Comparison of ENCODE assay signal across 27 cellular contexts in the genomic region with DNA sequence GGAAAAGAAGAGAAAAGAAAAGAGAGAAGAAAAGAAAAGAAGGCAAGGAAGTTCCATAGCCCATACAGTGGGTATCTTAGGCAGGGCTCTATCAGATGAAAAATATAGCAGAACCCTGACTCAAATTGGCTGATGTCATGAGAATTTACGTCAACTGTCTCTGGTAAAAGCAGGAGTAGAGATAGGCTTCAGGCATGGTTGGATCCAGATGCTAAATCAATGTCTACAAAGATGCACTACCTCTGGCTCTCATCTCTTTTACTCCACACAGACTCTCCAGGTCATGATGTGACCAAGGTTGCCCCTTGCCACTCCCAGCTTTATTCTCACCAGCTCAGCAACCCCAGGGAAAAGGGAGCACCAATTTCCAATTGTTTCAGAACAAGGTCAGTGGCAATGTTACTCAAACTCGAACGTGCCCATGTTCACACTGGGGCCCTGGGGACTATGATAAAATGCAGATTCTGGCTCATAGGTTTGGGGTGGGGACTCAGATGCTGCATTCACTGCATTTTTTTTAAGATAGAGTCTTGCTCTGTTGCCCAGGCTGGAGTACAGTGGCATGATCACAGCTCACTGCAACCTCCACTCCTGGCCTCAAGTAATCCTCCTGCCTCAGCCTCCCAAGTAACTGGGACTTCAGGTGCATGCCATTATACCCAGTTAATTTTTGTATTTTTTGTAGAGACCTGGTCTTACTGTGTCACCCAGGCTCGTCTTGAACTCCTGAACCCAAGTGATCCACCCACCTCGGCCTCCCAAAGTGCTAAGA. TPM values are rescaled to one million over a fixed set of nuclear protein-coding genes. Genes with fewer than 3 reads are reported as not detected.
DNase-seq lines count a peak whose midpoint lies in the region; ATAC-seq, FAIRE-seq and TF ChIP-seq lines count a peak whose summit lies in the region.
"Had no signal": no experiment of that assay in that cellular context is flagged by ENCODE, and none has a peak within 500 bp of the region (broad histone marks: within the 10 kb centered on the region; RNA-seq: fewer than 3 reads in every experiment).

No MANE protein-coding gene starts in this region.

- peaks cover 31% of the 10 kb centered on the region for H3K36me3 Mint-ChIP-seq in T-helper 1 cell treated with Interleukin-12 subunit alpha and Interleukin-12 subunit beta and Interleukin-4 antibody, amounts not matched to agents 30 μg/mL and 1 μg/mL, for 36 hours (ENCODE audit: low read depth)
- peaks cover 2 to 18% of the 10 kb centered on the region in 2 donors for H3K36me3 Mint-ChIP-seq in activated T-cell treated with anti-CD3 and anti-CD28 coated beads, Interleukin-2, amount 50 U/mL, for 72 hours (ENCODE audit: insufficient read depth in 2 of 2)
- H3K36me3 Mint-ChIP-seq in activated T-cell treated with anti-CD3 and anti-CD28 coated beads, Interleukin-2, amount 50 U/mL, for 4 hours (ENCODE audit: insufficient read depth) = no peaks in the 10 kb centered on the region
- peaks cover 4% of the 10 kb centered on the region for H3K36me3 Mint-ChIP-seq in effector memory CD8-positive, alpha-beta T cell (ENCODE audit: insufficient read depth)
- H3K36me3 Mint-ChIP-seq: CD8-positive, alpha-beta T cell had no signal

- no peak for FAIRE-seq in A549 (lab: Jason Lieb, UNC)
- FAIRE-seq: D721Med, GM18507, GM19239, H1 had no signal

- no peak for DNase-seq in T-helper 1 cell
- DNase-seq in activated T-cell treated with anti-CD3 and anti-CD28 coated beads, Interleukin-2, amount 50 U/mL, for 72 hours = no peak
- no peak for DNase-seq in activated T-cell treated with anti-CD3 and anti-CD28 coated beads, Interleukin-2, amount 50 U/mL, for 4 hours
- no peak for DNase-seq in A549 (ENCODE audit: low read depth in 1 of 2, low spot score in 1 of 2)
- no peak for DNase-seq in effector memory CD8-positive, alpha-beta T cell
- DNase-seq in NCI-H82 treated with DMSO at 0.1 percent for 48 hours (lab: John Stamatoyannopoulos, UW; ENCODE audit: unreplicated experiment) = no peak
- no peak for DNase-seq in COR-L47 (lab: John Stamatoyannopoulos, UW)
- DNase-seq: CD8-positive, alpha-beta T cell; DMS53; GDM1; KG1; NCI-H1092 treated with DMSO at 0.1 percent for 48 hours; NCI-H1436 treated with DMSO at 0.1 percent for 48 hours; NCI-H2029; NCI-H226; NCI-H510A treated with DMSO at 0.1 percent for 48 hours; NCI-H748 treated with DMSO at 0.1 percent for 48 hours; NK-92 treated with Interleukin-12 subunit alpha and Interleukin-12 subunit beta, amount 100 ng/mL, for 24 hours had no signal

- POLR2A ChIA-PET in A549 (lab: Yijun Ruan, JAX) = no interaction called here

- no peak overlapping the region for H3K4me3 Mint-ChIP-seq in T-helper 1 cell treated with Interleukin-12 subunit alpha and Interleukin-12 subunit beta and Interleukin-4 antibody, amounts not matched to agents 30 μg/mL and 1 μg/mL, for 36 hours
- no peak overlapping the region for H3K4me3 Mint-ChIP-seq in activated T-cell treated with anti-CD3 and anti-CD28 coated beads, Interleukin-2, amount 50 U/mL, for 72 hours
- H3K4me3 Mint-ChIP-seq in activated T-cell treated with anti-CD3 and anti-CD28 coated beads, Interleukin-2, amount 50 U/mL, for 4 hours = no peak overlapping the region
- H3K4me3 Mint-ChIP-seq in effector memory CD8-positive, alpha-beta T cell = no peak overlapping the region
- H3K4me3 Mint-ChIP-seq: CD8-positive, alpha-beta T cell had no signal

- CTCF ChIA-PET in A549 (lab: Yijun Ruan, JAX) = interaction anchor here (0.6 to 3.1 kb wide), 10 partner anchors 8 to 250 kb away, joined by 3 to 16 read pairs (median 3); no protein-coding TSS in a partner anchor

- no peak overlapping the region for H3K4me3 ChIP-seq in A549
- H3K4me3 ChIP-seq: BLaER1 treated with 17β-estradiol and CSF1 and Interleukin-3, amounts not matched to agents 10 nM and 100 nM had no signal

- no peaks in the 10 kb centered on the region for H3K27me3 Mint-ChIP-seq in T-helper 1 cell treated with Interleukin-12 subunit alpha and Interleukin-12 subunit beta and Interleukin-4 antibody, amounts not matched to agents 30 μg/mL and 1 μg/mL, for 36 hours (ENCODE audit: low read depth)
- no peaks in the 10 kb centered on the region for H3K27me3 Mint-ChIP-seq in activated T-cell treated with anti-CD3 and anti-CD28 coated beads, Interleukin-2, amount 50 U/mL, for 72 hours (ENCODE audit: low read depth)
- no peaks in the 10 kb centered on the region for H3K27me3 Mint-ChIP-seq in activated T-cell treated with anti-CD3 and anti-CD28 coated beads, Interleukin-2, amount 50 U/mL, for 4 hours (ENCODE audit: low read depth)
- H3K27me3 Mint-ChIP-seq in effector memory CD8-positive, alpha-beta T cell = no peaks in the 10 kb centered on the region

- 79% methylated on average over 5 of the region's 5 CpGs for WGBS in A549 (ENCODE audit: missing lambda C conversion rate)

- H3K9me3 ChIP-seq in A549 = no peaks in the 10 kb centered on the region

- H3K4me1 ChIP-seq in A549 = peaks cover 25% of the 10 kb centered on the region

- no peak for TF ChIP-seq CTCF in A549 (IDR thresholded peaks at IDR 0.05)

- peak overlapping the region; percentile 72 for H3K27ac Mint-ChIP-seq in T-helper 1 cell treated with Interleukin-12 subunit alpha and Interleukin-12 subunit beta and Interleukin-4 antibody, amounts not matched to agents 30 μg/mL and 1 μg/mL, for 36 hours
- H3K27ac Mint-ChIP-seq in activated T-cell treated with anti-CD3 and anti-CD28 coated beads, Interleukin-2, amount 50 U/mL, for 72 hours = peak overlapping the region; percentile 4
- peak overlapping the region; percentile 66 to 69 for H3K27ac Mint-ChIP-seq in effector memory CD8-positive, alpha-beta T cell
- H3K27ac Mint-ChIP-seq: CD8-positive, alpha-beta T cell had no signal

- no peak for TF ChIP-seq POLR2A in A549 (IDR thresholded peaks at IDR 0.05; ENCODE audit: low read length)

- no peak for TF ChIP-seq RAD21 in A549 (conservative IDR thresholded peaks at IDR 0.05 in 1 of 2, IDR thresholded peaks at IDR 0.05 in 1 of 2)

- ATAC-seq in activated T-cell treated with anti-CD3 and anti-CD28 coated beads, Interleukin-2, amount 50 U/mL, for 72 hours (replicated peaks in 1 of 2) = no peak
- no peak for ATAC-seq in activated T-cell treated with anti-CD3 and anti-CD28 coated beads, Interleukin-2, amount 50 U/mL, for 4 hours
- ATAC-seq in A549 = no peak
- no peak for ATAC-seq in effector memory CD8-positive, alpha-beta T cell (replicated peaks)
- ATAC-seq: CD8-positive, alpha-beta T cell; HCT116 had no signal

- H3K4me1 Mint-ChIP-seq in T-helper 1 cell treated with Interleukin-12 subunit alpha and Interleukin-12 subunit beta and Interleukin-4 antibody, amounts not matched to agents 30 μg/mL and 1 μg/mL, for 36 hours (ENCODE audit: low read depth) = peaks cover 38% of the 10 kb centered on the region
- peaks cover 29% of the 10 kb centered on the region for H3K4me1 Mint-ChIP-seq in activated T-cell treated with anti-CD3 and anti-CD28 coated beads, Interleukin-2, amount 50 U/mL, for 72 hours (ENCODE audit: low read depth)
- peaks cover 11% of the 10 kb centered on the region for H3K4me1 Mint-ChIP-seq in activated T-cell treated with anti-CD3 and anti-CD28 coated beads, Interleukin-2, amount 50 U/mL, for 4 hours (ENCODE audit: low read depth)
- peaks cover 6 to 7% of the 10 kb centered on the region in 2 donors for H3K4me1 Mint-ChIP-seq in effector memory CD8-positive, alpha-beta T cell (ENCODE audit: low read depth in 2 of 2)

- H3K27ac ChIP-seq in A549 = peak overlapping the region; percentile 28 to 58; a peak in 3 of 6 replicates
- H3K27ac ChIP-seq: 22Rv1, RWPE1 had no signal

- no peak overlapping the region for H3K4me2 ChIP-seq in A549

- H3K9me3 Mint-ChIP-seq in T-helper 1 cell treated with Interleukin-12 subunit alpha and Interleukin-12 subunit beta and Interleukin-4 antibody, amounts not matched to agents 30 μg/mL and 1 μg/mL, for 36 hours = no peaks in the 10 kb centered on the region
- peaks cover 0 to 2% of the 10 kb centered on the region in 2 donors for H3K9me3 Mint-ChIP-seq in activated T-cell treated with anti-CD3 and anti-CD28 coated beads, Interleukin-2, amount 50 U/mL, for 72 hours
- no peaks in the 10 kb centered on the region for H3K9me3 Mint-ChIP-seq in activated T-cell treated with anti-CD3 and anti-CD28 coated beads, Interleukin-2, amount 50 U/mL, for 4 hours
- no peaks in the 10 kb centered on the region for H3K9me3 Mint-ChIP-seq in effector memory CD8-positive, alpha-beta T cell
- H3K9me3 Mint-ChIP-seq: CD8-positive, alpha-beta T cell had no signal

- TF ChIP-seq EP300 in A549 (IDR thresholded peaks at IDR 0.05) = no peak

TF ChIP-seq in A549, 52 proteins besides CTCF, POLR2A, EP300 and RAD21:
- TF ChIP-seq CHD2 (IDR thresholded peaks at IDR 0.05; ENCODE audit: low read length, partially characterized antibody) = no peak

RNA-seq across cellular contexts. Expression of a gene that starts 33.4 kb away (rescaled TPM):
- 1 to 10 TPM; 1.8 to 6.3 TPM for total RNA-seq in activated T-cell treated with anti-CD3 and anti-CD28 coated beads, Interleukin-2, amount 50 U/mL, for 72 hours
- total RNA-seq in activated T-cell treated with anti-CD3 and anti-CD28 coated beads, Interleukin-2, amount 50 U/mL, for 4 hours = 1 to 10 TPM; 1.6 to 2.4 (median 2.1) TPM
- polyA plus RNA-seq in A549 (2011; rRNA removed) = 0.03 and 0.07 TPM in 2 replicates
- 0.01 and 0.05 TPM in 2 replicates for polyA plus RNA-seq in A549 (2012; cell fraction: cytosol; rRNA removed)
- polyA plus RNA-seq in A549 (2012; cell fraction: nucleus; rRNA removed) = 0.01 and 0.11 TPM in 2 replicates
- polyA plus RNA-seq in A549 (2017; fragmentation: RNase III; extraction: RNeasy Plus Mini Kit Qiagen cat#74134 plus additional on column Dnase treatment) = 0.04 to 0.05 TPM (median 0.04 TPM) in 3 replicates
- polyA minus RNA-seq in A549 (2011; rRNA and poly(A)+ RNA removed) = 0.04 and 0.24 TPM in 2 replicates
- total RNA-seq: CD8-positive, alpha-beta T cell had no signal

Comparison
In these comparisons a context has a peak if more than half of its experiments do, and no peak if none do; other contexts are left out.
1. H3K27ac Mint-ChIP-seq: peak in every context shown above with its lines; median percentile 72 in T-helper 1 cell treated with Interleukin-12 subunit alpha and Interleukin-12 subunit beta and Interleukin-4 antibody, amounts not matched to agents 30 μg/mL and 1 μg/mL, for 36 hours; 68 in effector memory CD8-positive, alpha-beta T cell; 4 in activated T-cell treated with anti-CD3 and anti-CD28 coated beads, Interleukin-2, amount 50 U/mL, for 72 hours.